ENCODE assay signal across 8 cellular contexts in the genomic region with DNA sequence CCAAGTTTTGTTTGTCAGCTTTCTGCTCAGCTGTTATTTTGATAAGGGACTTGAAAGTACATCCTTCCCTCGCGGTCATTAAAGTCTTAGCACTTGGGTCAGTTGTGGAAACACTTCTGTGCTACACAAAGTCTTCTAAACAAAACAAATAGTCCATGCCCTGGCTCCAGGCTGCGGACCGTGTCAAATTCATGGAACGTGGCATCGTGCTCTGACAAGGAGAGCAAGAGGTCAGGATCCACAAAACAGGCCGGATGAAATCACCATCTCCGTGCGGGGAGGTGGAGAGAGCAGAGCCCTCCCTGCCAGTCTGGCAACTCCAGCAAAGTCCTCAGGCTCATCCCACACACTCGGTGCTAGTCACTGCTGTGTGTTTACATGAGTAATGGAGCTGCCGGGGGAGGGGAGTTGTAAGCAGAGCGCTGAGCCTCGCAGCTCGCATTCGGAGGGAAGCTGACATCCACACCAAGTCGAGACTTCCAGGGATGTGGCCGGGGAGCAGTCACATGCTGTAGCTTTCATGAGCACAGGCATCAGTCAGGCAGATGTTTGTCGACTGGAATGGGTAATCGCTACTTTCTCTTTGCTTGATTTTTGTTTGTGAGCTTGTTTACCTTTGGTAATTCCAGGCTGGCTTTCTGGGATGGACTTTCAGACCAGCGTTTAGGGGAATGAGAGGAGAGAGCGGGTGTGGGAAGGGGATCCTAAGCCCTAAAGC.
A peak's percentile ranks its signal among the peaks of the same experiment; 100 is the strongest.
DNase-seq lines count a peak whose midpoint lies in the region; ATAC-seq and TF ChIP-seq lines count a peak whose summit lies in the region.

No MANE protein-coding gene starts in this region.

- peak overlapping the region; percentile 67 for H3K4me3 Mint-ChIP-seq in Calu3 (ENCODE audit: low read depth, unreplicated experiment)
- H3K4me3 Mint-ChIP-seq in activated CD4-positive, alpha-beta T cell treated with anti-CD3 and anti-CD28 coated beads, Interleukin-2, amount 10 ng/mL, durations not matched to agents 24 days and 14 days = peak overlapping the region; percentile 97

- peak overlapping the region; percentile 79 to 90 for H3K9ac ChIP-seq in colonic mucosa (ENCODE audit: low read depth in 2 of 2, low read length in 2 of 2)

- H3K4me3 ChIP-seq in NB4 (ENCODE audit: low read depth, low read length) (no peak overlapping the region), colonic mucosa (peak overlapping the region; percentile 31)

- no peak for TF ChIP-seq POLR2A in NB4 (IDR thresholded peaks at IDR 0.05; ENCODE audit: extremely low read depth, insufficient read length)

- H3K4me1 ChIP-seq in colonic mucosa = peaks cover 4% of the 10 kb centered on the region

- CTCF ChIA-PET in Calu3 (lab: Charles Lee) = interaction anchor here (0.5 to 3.6 kb wide), 8 partner anchors 11 to 216 kb away, joined by 3 to 25 read pairs (median 3); no protein-coding TSS in a partner anchor

- BruUV-seq in Calu3 (replicated peaks; lab: Mats Ljungman, UMichigan) = no TSS peak

- H3K27ac ChIP-seq in colonic mucosa = peak overlapping the region; percentile 79

- H3K27me3 ChIP-seq in colonic mucosa = no peaks in the 10 kb centered on the region

- H3K27ac Mint-ChIP-seq in Calu3 (ENCODE audit: unreplicated experiment) = peak overlapping the region; percentile 51
- peak overlapping the region; percentile 99 for H3K27ac Mint-ChIP-seq in activated CD4-positive, alpha-beta T cell treated with anti-CD3 and anti-CD28 coated beads, Interleukin-2, amount 10 ng/mL, durations not matched to agents 24 days and 14 days

- intact Hi-C loops in Calu3 (cut with micrococcal nuclease; ENCODE audit: unreplicated experiment) (no loop called here), colonic mucosa (cut with DNase I) (no loop called here)
- intact Hi-C loops in activated CD4-positive, alpha-beta T cell treated with anti-CD3 and anti-CD28 coated beads, Interleukin-2, amount 10 ng/mL, durations not matched to agents 24 days and 14 days (cut with micrococcal nuclease) = loop anchor here (1.0 to 10.0 kb wide), 6 partner anchors 57 to 588 kb away; no protein-coding TSS in a partner anchor

- peak; percentile 70 for DNase-seq in Calu3
- peak; percentile 36 for DNase-seq in NB4 (ENCODE audit: low read depth)
- DNase-seq in activated CD4-positive, alpha-beta T cell treated with anti-CD3 and anti-CD28 coated beads, Interleukin-2, amount 10 ng/mL, durations not matched to agents 24 days and 14 days = peak; percentile 90
- DNase-seq in colonic mucosa = peak; percentile 80
- peak; percentile 99 for DNase-seq in left kidney (ENCODE audit: low read depth, low spot score)
- peak; percentile 19 to 41 for DNase-seq in stimulated activated CD4-positive, alpha-beta T cell treated with anti-CD3 and anti-CD28 coated beads, Interleukin-1b, Interleukin-23, amount 100 ng/mL, for 1 hour (ENCODE audit: low read depth in 2 of 2)

- ATAC-seq in HG03025 (IDR thresholded peaks at IDR 0.05; ENCODE audit: low FRiP score, unreplicated experiment) (no peak), HG02763 (IDR thresholded peaks at IDR 0.05; ENCODE audit: unreplicated experiment) (no peak)

- peaks cover 2% of the 10 kb centered on the region for H3K9me3 Mint-ChIP-seq in Calu3 (ENCODE audit: low read depth, unreplicated experiment)
- peaks cover 13% of the 10 kb centered on the region for H3K9me3 Mint-ChIP-seq in activated CD4-positive, alpha-beta T cell treated with anti-CD3 and anti-CD28 coated beads, Interleukin-2, amount 10 ng/mL, durations not matched to agents 24 days and 14 days

- TF ChIP-seq CTCF in Calu3 (IDR thresholded peaks at IDR 0.05; ENCODE audit: unreplicated experiment) (no peak), NB4 (IDR thresholded peaks at IDR 0.05; ENCODE audit: low read depth, low read length) (no peak), colonic mucosa (IDR thresholded peaks at IDR 0.05) (no peak)

- H3K9me3 ChIP-seq in colonic mucosa = no peaks in the 10 kb centered on the region

- H3K36me3 ChIP-seq in colonic mucosa = no peaks in the 10 kb centered on the region

- H3K36me3 Mint-ChIP-seq in Calu3 (ENCODE audit: insufficient read depth, unreplicated experiment) = peaks cover 5% of the 10 kb centered on the region
- peaks cover 53% of the 10 kb centered on the region for H3K36me3 Mint-ChIP-seq in activated CD4-positive, alpha-beta T cell treated with anti-CD3 and anti-CD28 coated beads, Interleukin-2, amount 10 ng/mL, durations not matched to agents 24 days and 14 days (ENCODE audit: low read depth)

- no peaks in the 10 kb centered on the region for H3K27me3 Mint-ChIP-seq in Calu3 (ENCODE audit: unreplicated experiment)
- no peaks in the 10 kb centered on the region for H3K27me3 Mint-ChIP-seq in activated CD4-positive, alpha-beta T cell treated with anti-CD3 and anti-CD28 coated beads, Interleukin-2, amount 10 ng/mL, durations not matched to agents 24 days and 14 days

- peaks cover 66% of the 10 kb centered on the region for H3K4me1 Mint-ChIP-seq in Calu3 (ENCODE audit: low read depth, unreplicated experiment)
- peaks cover 78% of the 10 kb centered on the region for H3K4me1 Mint-ChIP-seq in activated CD4-positive, alpha-beta T cell treated with anti-CD3 and anti-CD28 coated beads, Interleukin-2, amount 10 ng/mL, durations not matched to agents 24 days and 14 days

Comparison
In these comparisons a context has a peak if more than half of its experiments do, and no peak if none do; other contexts are left out.
1. DNase-seq: peak in every context shown above with its lines; median percentile 99 in left kidney; 90 in activated CD4-positive, alpha-beta T cell treated with anti-CD3 and anti-CD28 coated beads, Interleukin-2, amount 10 ng/mL, durations not matched to agents 24 days and 14 days; 80 in colonic mucosa; 70 in Calu3; 36 in NB4; 30 in stimulated activated CD4-positive, alpha-beta T cell treated with anti-CD3 and anti-CD28 coated beads, Interleukin-1b, Interleukin-23, amount 100 ng/mL, for 1 hour.